10 cellular contexts compared by ENCODE assay signal in the genomic region with DNA sequence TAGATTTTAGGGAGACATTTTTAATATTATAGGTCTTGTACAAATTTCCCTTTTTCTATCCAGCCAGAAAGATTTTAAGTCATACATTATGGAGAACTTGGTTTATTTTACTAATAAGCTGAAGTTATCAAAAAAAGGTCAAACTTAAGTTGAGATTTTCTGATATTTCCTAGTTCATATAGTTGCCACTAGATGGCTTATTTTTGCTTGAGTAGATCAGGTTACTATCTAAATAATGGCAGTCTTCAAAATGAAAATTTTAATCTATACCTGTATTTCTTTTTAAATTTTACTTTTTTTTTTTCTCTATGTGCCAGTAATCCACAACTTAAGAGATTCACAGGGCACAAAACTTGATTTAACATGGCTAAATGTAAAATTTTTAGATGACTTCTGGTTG. TPM values are rescaled to one million over a fixed set of nuclear protein-coding genes. Genes with fewer than 3 reads are reported as not detected.
DNase-seq lines count a peak whose midpoint lies in the region; ATAC-seq, FAIRE-seq and TF ChIP-seq lines count a peak whose summit lies in the region.
"Had no signal": no experiment of that assay in that cellular context is flagged by ENCODE, and none has a peak within 500 bp of the region (broad histone marks: within the 10 kb centered on the region; RNA-seq: fewer than 3 reads in every experiment).

No MANE protein-coding gene starts in this region.

- TF ChIP-seq CTCF in AG04449 (IDR thresholded peaks at IDR 0.05; ENCODE audit: insufficient read depth, low read length, missing control alignments) (peak; percentile 9), fibroblast of villous mesenchyme (IDR thresholded peaks at IDR 0.05; ENCODE audit: insufficient read depth, low read depth, low read length) (peak; percentile 47)

- FAIRE-seq in G401.6 (lab: Jason Lieb, UNC): peak; percentile 90

- no peak for ATAC-seq in GM19455 (IDR thresholded peaks at IDR 0.05; ENCODE audit: unreplicated experiment)
- no peak for ATAC-seq in GM18909 (IDR thresholded peaks at IDR 0.05; ENCODE audit: poor library complexity, unreplicated experiment)

- DNase-seq in AG04449 (ENCODE audit: low read depth, low spot score) (no peak), RKO (ENCODE audit: low spot score) (peak; percentile 56), fibroblast of villous mesenchyme (ENCODE audit: low read depth) (no peak), SW480 (ENCODE audit: low spot score) (no peak)
- DNase-seq in effector CD4-positive, alpha-beta T cell: no peak
- DNase-seq: midbrain; NK-92 treated with Interleukin-12 subunit alpha and Interleukin-12 subunit beta, amount 100 ng/mL, for 24 hours had no signal

- H3K4me3 ChIP-seq in AG04449 (ENCODE audit: low read depth, low read length) (no peak overlapping the region), fibroblast of villous mesenchyme (ENCODE audit: low read depth, low read length) (no peak overlapping the region)

- CTCF ChIA-PET in AG04449 (lab: Yijun Ruan, JAX): interaction anchor here (0.7 to 2.3 kb wide), 6 partner anchors 13 to 351 kb away, joined by 3 to 12 read pairs (median 4); no protein-coding TSS in a partner anchor

- POLR2A ChIA-PET in AG04449 (lab: Yijun Ruan, JAX): no interaction called here

RNA-seq across cellular contexts. Expression of gene USP9X, which starts 52.3 kb away (rescaled TPM):
- total RNA-seq in fibroblast of villous mesenchyme: 176 and 180 TPM in 2 replicates
